16 cellular contexts compared by ENCODE assay signal in genomic region chr9:126461608-126462007, GRCh38.
DNase-seq lines count a peak whose midpoint lies in the region; ATAC-seq and TF ChIP-seq lines count a peak whose summit lies in the region.
"Had no signal": no experiment of that assay in that cellular context is flagged by ENCODE, and none has a peak within 500 bp of the region (broad histone marks: within the 10 kb centered on the region; RNA-seq: fewer than 3 reads in every experiment).

No MANE protein-coding gene starts in this region.

- H3K27ac Mint-ChIP-seq in mesothelial cell of epicardium = no peak overlapping the region
- H3K27ac Mint-ChIP-seq: CD4-positive, CD25-positive, alpha-beta regulatory T cell had no signal

- peaks cover 8% of the 10 kb centered on the region for H3K36me3 Mint-ChIP-seq in mesothelial cell of epicardium

- H3K27me3 Mint-ChIP-seq in mesothelial cell of epicardium (ENCODE audit: low read depth) = no peaks in the 10 kb centered on the region
- H3K27me3 Mint-ChIP-seq: CD4-positive, CD25-positive, alpha-beta regulatory T cell; CD8-positive, alpha-beta memory T cell had no signal

- H3K4me1 Mint-ChIP-seq in mesothelial cell of epicardium = no peaks in the 10 kb centered on the region

- POLR2A ChIA-PET in HEK293 (lab: Yijun Ruan, JAX) = no interaction called here

- no peak overlapping the region for H3K4me3 Mint-ChIP-seq in mesothelial cell of epicardium
- H3K4me3 Mint-ChIP-seq: CD4-positive, CD25-positive, alpha-beta regulatory T cell; CD8-positive, alpha-beta memory T cell had no signal

- CTCF ChIA-PET in HEK293 (lab: Yijun Ruan, JAX) = no interaction called here

- no peaks in the 10 kb centered on the region for H3K9me3 ChIP-seq in HEK293 (ENCODE audit: control insufficient read depth, insufficient read depth, low read depth, low read length)
- H3K9me3 ChIP-seq: BE2C, HAP-1 had no signal

- DNase-seq in coronary artery (ENCODE audit: low spot score) = peak; percentile 50
- peak; percentile 77 for DNase-seq in mesenteric fat pad (ENCODE audit: low spot score)
- DNase-seq in stimulated activated CD8-positive, alpha-beta memory T cell treated with anti-CD3 and anti-CD28 coated beads, Interleukin-4, amount 100 ng/mL, for 48 hours = peak; percentile 8
- DNase-seq in NCI-H526 (lab: John Stamatoyannopoulos, UW) = no peak
- DNase-seq in mesothelial cell of epicardium (ENCODE audit: low spot score in 2 of 2, unreplicated experiment in 2 of 2) = no peak
- DNase-seq: ACHN; BE2C; C1 segment of cervical spinal cord; CD4-positive, CD25-positive, alpha-beta regulatory T cell; CD8-positive, alpha-beta memory T cell; COR-L47; DMS79; GDM1 had no signal

- H3K4me3 ChIP-seq in HEK293 (ENCODE audit: low read depth, low read length) (no peak overlapping the region), coronary artery (no peak overlapping the region)
- H3K4me3 ChIP-seq: HAP-1 had no signal

- ATAC-seq in GM19463 (IDR thresholded peaks at IDR 0.05; ENCODE audit: unreplicated experiment) = no peak

- TF ChIP-seq CTCF in HEK293 (tag by site-specific recombination; IDR thresholded peaks at IDR 0.05) (no peak), coronary artery (IDR thresholded peaks at IDR 0.05) (no peak), mesothelial cell of epicardium (IDR thresholded peaks at IDR 0.05; ENCODE audit: unreplicated experiment) (no peak)

- no peaks in the 10 kb centered on the region for H3K36me3 ChIP-seq in HEK293 (ENCODE audit: control insufficient read depth in 2 of 2, insufficient read depth in 1 of 2, low read length in 2 of 2)
- H3K36me3 ChIP-seq: BE2C, HAP-1 had no signal

- H3K27ac ChIP-seq in HEK293 (ENCODE audit: extremely low read depth, low read depth, low read length) (no peak overlapping the region), coronary artery (no peak overlapping the region)

- H3K4me1 ChIP-seq in HEK293 (ENCODE audit: control insufficient read depth, insufficient read depth, low read length) = no peaks in the 10 kb centered on the region
- H3K4me1 ChIP-seq: BE2C had no signal

- no peaks in the 10 kb centered on the region for H3K9me3 Mint-ChIP-seq in mesothelial cell of epicardium
- H3K9me3 Mint-ChIP-seq: CD4-positive, CD25-positive, alpha-beta regulatory T cell; CD8-positive, alpha-beta memory T cell had no signal

TF ChIP-seq in HEK293, 187 proteins besides CTCF, POLR2A, EP300 and RAD21:
- TF ChIP-seq EGR2 (tag by site-specific recombination; IDR thresholded peaks at IDR 0.05; ENCODE audit: low read depth) = 0 out of 2 replicates have a peak, but pooled peaks have one; percentile 8
- no peak for TF ChIP-seq ZNF280C (tag by site-specific recombination; IDR thresholded peaks at IDR 0.05)
- TF ChIP-seq ZFHX2 (tag by site-specific recombination; conservative IDR thresholded peaks at IDR 0.05) = 0 out of 2 replicates have a peak, but pooled peaks have one; percentile 13

Comparison
In these comparisons a context has a peak if more than half of its experiments do, and no peak if none do; other contexts are left out.
1. DNase-seq: peak in coronary artery (single experiment), mesenteric fat pad (single experiment) and stimulated activated CD8-positive, alpha-beta memory T cell treated with anti-CD3 and anti-CD28 coated beads, Interleukin-4, amount 100 ng/mL, for 48 hours (single experiment); none in NCI-H526 (0 of 2) and mesothelial cell of epicardium (0 of 2).